Comparison of ENCODE assay signal across 1 cellular context in the genomic region with DNA sequence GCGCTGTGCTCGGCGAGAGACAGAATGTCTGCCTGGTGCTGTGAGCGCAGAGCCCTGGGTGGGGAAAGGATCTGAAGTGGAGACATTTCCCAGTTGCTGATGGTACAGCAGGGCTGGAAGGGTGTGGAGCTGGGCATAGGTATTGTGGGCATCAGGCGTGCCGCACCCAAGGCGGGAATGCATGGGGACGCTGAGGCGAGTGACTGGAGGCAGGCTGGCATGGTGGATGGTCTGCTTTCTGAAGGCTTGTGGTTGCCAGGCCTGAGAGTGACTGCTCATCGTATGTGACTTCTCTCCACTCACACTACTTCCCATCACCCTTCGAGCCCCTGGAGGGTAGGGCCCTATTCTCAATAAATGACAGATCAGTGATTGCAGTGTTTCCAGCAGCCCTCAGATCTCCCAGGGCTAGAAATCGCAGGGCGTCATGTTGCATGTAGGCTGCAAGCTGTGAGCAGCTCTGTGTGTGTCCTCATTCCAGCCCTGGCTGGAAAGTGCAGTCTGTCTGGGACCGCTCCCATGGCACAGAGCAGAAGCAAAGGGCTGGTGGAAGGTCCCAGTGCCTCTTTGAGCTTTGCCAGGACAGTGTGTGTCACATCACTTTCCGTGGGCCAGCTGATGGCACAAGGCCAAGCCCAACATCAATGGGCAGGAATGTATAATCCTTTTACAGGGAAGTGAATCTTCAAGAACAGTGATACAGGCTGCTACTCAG.
TF ChIP-seq lines count a peak whose summit lies in the region.

No MANE protein-coding gene starts in this region.

TF ChIP-seq in GM23338, 12 proteins besides CTCF, POLR2A, EP300 and RAD21 (continued from another document):
- TF ChIP-seq, protein P1, sequence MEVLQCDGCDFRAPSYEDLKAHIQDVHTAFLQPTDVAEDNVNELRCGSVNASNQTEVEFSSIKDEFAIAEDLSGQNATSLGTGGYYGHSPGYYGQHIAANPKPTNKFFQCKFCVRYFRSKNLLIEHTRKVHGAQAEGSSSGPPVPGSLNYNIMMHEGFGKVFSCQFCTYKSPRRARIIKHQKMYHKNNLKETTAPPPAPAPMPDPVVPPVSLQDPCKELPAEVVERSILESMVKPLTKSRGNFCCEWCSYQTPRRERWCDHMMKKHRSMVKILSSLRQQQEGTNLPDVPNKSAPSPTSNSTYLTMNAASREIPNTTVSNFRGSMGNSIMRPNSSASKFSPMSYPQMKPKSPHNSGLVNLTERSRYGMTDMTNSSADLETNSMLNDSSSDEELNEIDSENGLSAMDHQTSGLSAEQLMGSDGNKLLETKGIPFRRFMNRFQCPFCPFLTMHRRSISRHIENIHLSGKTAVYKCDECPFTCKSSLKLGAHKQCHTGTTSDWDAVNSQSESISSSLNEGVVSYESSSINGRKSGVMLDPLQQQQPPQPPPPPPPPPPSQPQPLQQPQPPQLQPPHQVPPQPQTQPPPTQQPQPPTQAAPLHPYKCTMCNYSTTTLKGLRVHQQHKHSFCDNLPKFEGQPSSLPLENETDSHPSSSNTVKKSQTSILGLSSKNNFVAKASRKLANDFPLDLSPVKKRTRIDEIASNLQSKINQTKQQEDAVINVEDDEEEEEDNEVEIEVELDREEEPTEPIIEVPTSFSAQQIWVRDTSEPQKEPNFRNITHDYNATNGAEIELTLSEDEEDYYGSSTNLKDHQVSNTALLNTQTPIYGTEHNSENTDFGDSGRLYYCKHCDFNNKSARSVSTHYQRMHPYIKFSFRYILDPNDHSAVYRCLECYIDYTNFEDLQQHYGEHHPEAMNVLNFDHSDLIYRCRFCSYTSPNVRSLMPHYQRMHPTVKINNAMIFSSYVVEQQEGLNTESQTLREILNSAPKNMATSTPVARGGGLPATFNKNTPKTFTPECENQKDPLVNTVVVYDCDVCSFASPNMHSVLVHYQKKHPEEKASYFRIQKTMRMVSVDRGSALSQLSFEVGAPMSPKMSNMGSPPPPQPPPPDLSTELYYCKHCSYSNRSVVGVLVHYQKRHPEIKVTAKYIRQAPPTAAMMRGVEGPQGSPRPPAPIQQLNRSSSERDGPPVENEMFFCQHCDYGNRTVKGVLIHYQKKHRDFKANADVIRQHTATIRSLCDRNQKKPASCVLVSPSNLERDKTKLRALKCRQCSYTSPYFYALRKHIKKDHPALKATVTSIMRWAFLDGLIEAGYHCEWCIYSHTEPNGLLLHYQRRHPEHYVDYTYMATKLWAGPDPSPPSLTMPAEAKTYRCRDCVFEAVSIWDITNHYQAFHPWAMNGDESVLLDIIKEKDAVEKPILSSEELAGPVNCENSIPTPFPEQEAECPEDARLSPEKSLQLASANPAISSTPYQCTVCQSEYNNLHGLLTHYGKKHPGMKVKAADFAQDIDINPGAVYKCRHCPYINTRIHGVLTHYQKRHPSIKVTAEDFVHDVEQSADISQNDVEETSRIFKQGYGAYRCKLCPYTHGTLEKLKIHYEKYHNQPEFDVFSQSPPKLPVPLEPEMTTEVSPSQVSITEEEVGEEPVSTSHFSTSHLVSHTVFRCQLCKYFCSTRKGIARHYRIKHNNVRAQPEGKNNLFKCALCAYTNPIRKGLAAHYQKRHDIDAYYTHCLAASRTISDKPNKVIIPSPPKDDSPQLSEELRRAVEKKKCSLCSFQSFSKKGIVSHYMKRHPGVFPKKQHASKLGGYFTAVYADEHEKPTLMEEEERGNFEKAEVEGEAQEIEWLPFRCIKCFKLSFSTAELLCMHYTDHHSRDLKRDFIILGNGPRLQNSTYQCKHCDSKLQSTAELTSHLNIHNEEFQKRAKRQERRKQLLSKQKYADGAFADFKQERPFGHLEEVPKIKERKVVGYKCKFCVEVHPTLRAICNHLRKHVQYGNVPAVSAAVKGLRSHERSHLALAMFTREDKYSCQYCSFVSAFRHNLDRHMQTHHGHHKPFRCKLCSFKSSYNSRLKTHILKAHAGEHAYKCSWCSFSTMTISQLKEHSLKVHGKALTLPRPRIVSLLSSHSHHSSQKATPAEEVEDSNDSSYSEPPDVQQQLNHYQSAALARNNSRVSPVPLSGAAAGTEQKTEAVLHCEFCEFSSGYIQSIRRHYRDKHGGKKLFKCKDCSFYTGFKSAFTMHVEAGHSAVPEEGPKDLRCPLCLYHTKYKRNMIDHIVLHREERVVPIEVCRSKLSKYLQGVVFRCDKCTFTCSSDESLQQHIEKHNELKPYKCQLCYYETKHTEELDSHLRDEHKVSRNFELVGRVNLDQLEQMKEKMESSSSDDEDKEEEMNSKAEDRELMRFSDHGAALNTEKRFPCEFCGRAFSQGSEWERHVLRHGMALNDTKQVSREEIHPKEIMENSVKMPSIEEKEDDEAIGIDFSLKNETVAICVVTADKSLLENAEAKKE (CRISPR knock-in tag; IDR thresholded peaks at IDR 0.05) = no peak
- TF ChIP-seq POLR2AphosphoS5 (IDR thresholded peaks at IDR 0.05; ENCODE audit: low read depth) (no peak), NANOG (IDR thresholded peaks at IDR 0.05; ENCODE audit: borderline replicate concordance) (no peak), EZH2 (IDR thresholded peaks at IDR 0.05; ENCODE audit: low read depth, unreplicated experiment) (no peak), ZNF114 (CRISPR knock-in tag; IDR thresholded peaks at IDR 0.05) (no peak)
